Comparison of ENCODE assay signal across 14 cellular contexts in genomic region chr1:232686346-232686745, GRCh38.
"Had no signal": no experiment of that assay in that cellular context is flagged by ENCODE, and none has a peak within 500 bp of the region (broad histone marks: within the 10 kb centered on the region; RNA-seq: fewer than 3 reads in every experiment).

No MANE protein-coding gene starts in this region.

- H3K27ac Mint-ChIP-seq: activated naive CD8-positive, alpha-beta T cell treated with anti-CD3 and anti-CD28 coated beads, Interleukin-2, amount 10 ng/mL, durations not matched to agents 7 days and 5 days; stimulated activated naive CD8-positive, alpha-beta T cell treated with anti-CD3 and anti-CD28 coated beads, Interleukin-15, amount 100 ng/mL, for 72 hours had no signal

- H3K4me3 ChIP-seq: cardiac muscle cell, heart right ventricle, lung, spleen, testis had no signal

- H3K9me3 ChIP-seq: heart right ventricle, spleen, testis had no signal

- H3K9me3 Mint-ChIP-seq: activated naive CD8-positive, alpha-beta T cell treated with anti-CD3 and anti-CD28 coated beads, Interleukin-2, amount 10 ng/mL, durations not matched to agents 7 days and 5 days; neural crest cell; stimulated activated naive CD8-positive, alpha-beta T cell treated with anti-CD3 and anti-CD28 coated beads, Interleukin-15, amount 100 ng/mL, for 72 hours had no signal

- H3K4me1 ChIP-seq: spleen, testis had no signal

- H3K36me3 ChIP-seq: cardiac muscle cell, heart right ventricle, spleen had no signal

- H3K27me3 ChIP-seq: cardiac muscle cell, heart right ventricle, testis had no signal

- ATAC-seq: sciatic nerve; stimulated activated naive CD8-positive, alpha-beta T cell treated with anti-CD3 and anti-CD28 coated beads, Interleukin-15, amount 100 ng/mL, for 72 hours had no signal

- H3K4me3 Mint-ChIP-seq: activated naive CD8-positive, alpha-beta T cell treated with anti-CD3 and anti-CD28 coated beads, Interleukin-2, amount 10 ng/mL, durations not matched to agents 7 days and 5 days; neural crest cell; stimulated activated naive CD8-positive, alpha-beta T cell treated with anti-CD3 and anti-CD28 coated beads, Interleukin-15, amount 100 ng/mL, for 72 hours had no signal

- H3K27ac ChIP-seq: cardiac muscle cell, heart right ventricle, spleen, testis had no signal

- H3K36me3 Mint-ChIP-seq: activated naive CD8-positive, alpha-beta T cell treated with anti-CD3 and anti-CD28 coated beads, Interleukin-2, amount 10 ng/mL, durations not matched to agents 7 days and 5 days had no signal

- H3K4me1 Mint-ChIP-seq: activated naive CD8-positive, alpha-beta T cell treated with anti-CD3 and anti-CD28 coated beads, Interleukin-2, amount 10 ng/mL, durations not matched to agents 7 days and 5 days; neural crest cell had no signal

- DNase-seq: activated CD4-positive, alpha-beta T cell treated with anti-CD3 and anti-CD28 coated beads, Interleukin-2, amount 50 U/mL, for 1 hour; activated CD4-positive, CD25-positive, alpha-beta regulatory T cell; activated naive CD4-positive, alpha-beta T cell; activated naive CD8-positive, alpha-beta T cell treated with anti-CD3 and anti-CD28 coated beads, Interleukin-2, amount 10 ng/mL, durations not matched to agents 7 days and 5 days; activated T-cell treated with anti-CD3 and anti-CD28 coated beads for 4 hours; heart right ventricle; midbrain; spleen; stimulated activated naive CD8-positive, alpha-beta T cell treated with anti-CD3 and anti-CD28 coated beads, Interleukin-15, amount 100 ng/mL, for 72 hours; testis had no signal
